15 cellular contexts compared by ENCODE assay signal in the genomic region with DNA sequence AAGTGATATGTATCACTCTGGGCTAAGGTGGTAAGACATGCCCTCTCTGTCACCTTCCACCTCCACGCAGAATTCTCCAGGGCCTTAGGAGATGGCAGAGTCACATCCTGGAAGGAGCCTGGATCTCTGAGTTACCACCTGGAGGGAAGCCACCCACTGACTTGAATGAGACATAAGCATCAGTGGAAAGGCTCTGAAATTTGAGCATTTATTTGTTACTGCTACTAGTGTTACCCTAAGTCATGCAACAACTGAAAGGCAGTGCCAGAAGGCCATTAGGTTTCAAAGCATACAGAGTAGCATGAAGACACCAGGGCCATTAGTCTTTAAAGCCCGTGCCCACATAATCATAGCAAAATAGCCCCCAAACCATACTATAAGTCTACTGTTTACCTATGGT.
DNase-seq lines count a peak whose midpoint lies in the region.
"Had no signal": no experiment of that assay in that cellular context is flagged by ENCODE, and none has a peak within 500 bp of the region (broad histone marks: within the 10 kb centered on the region; RNA-seq: fewer than 3 reads in every experiment).

No MANE protein-coding gene starts in this region.

- H3K4me3 ChIP-seq in BLaER1 treated with 17β-estradiol and CSF1 and Interleukin-3, amounts not matched to agents 10 nM and 100 nM = peak overlapping the region in 1 of 10 experiments; percentile 24; a peak in 1 of 20 replicates

- peak overlapping the region in 8 of 11 experiments; percentile 69 to 92 (median 86); a peak in 15 of 22 replicates for H3K4me2 ChIP-seq in BLaER1 treated with 17β-estradiol and CSF1 and Interleukin-3, amounts not matched to agents 10 nM and 100 nM

- H3K36me3 ChIP-seq in BLaER1 treated with 17β-estradiol and CSF1 and Interleukin-3, amounts not matched to agents 10 nM and 100 nM = no peaks in the 10 kb centered on the region

- peaks cover 89 to 95% (median 93%) of the 10 kb centered on the region in 10 experiments for H3K4me1 ChIP-seq in BLaER1 treated with 17β-estradiol and CSF1 and Interleukin-3, amounts not matched to agents 10 nM and 100 nM

- peak overlapping the region; percentile 64 to 97 (median 86); a peak in 19 of 22 replicates for H3K27ac ChIP-seq in BLaER1 treated with 17β-estradiol and CSF1 and Interleukin-3, amounts not matched to agents 10 nM and 100 nM

- 0 out of 22 replicates have a peak overlapping the region, but pooled peaks of 2 of the 11 experiments have one; percentile 80 to 84 for H3K9ac ChIP-seq in BLaER1 treated with 17β-estradiol and CSF1 and Interleukin-3, amounts not matched to agents 10 nM and 100 nM

- peaks cover 0 to 21% (median 19%) of the 10 kb centered on the region in 11 experiments; a peak in 19 of 22 replicates for H3K9me3 ChIP-seq in BLaER1 treated with 17β-estradiol and CSF1 and Interleukin-3, amounts not matched to agents 10 nM and 100 nM (replicated peaks in 1 of 11)

- DNase-seq in NCI-H748 (lab: John Stamatoyannopoulos, UW; ENCODE audit: unreplicated experiment) = peak; percentile 39
- no peak for DNase-seq in NCI-H748 treated with DMSO at 0.1 percent for 48 hours (lab: John Stamatoyannopoulos, UW)
- DNase-seq in NCI-H69 (lab: John Stamatoyannopoulos, UW) = peak; percentile 63
- DNase-seq in fibroblast of gingiva (ENCODE audit: low read depth) = peak; percentile 13
- no peak for DNase-seq in stimulated activated CD4-positive, alpha-beta T cell treated with anti-CD3 and anti-CD28 coated beads, Interleukin-2, amount 100 ng/mL, for 24 hours
- DNase-seq in HPDE6-E6E7 (ENCODE audit: extremely low spot score) = no peak
- no peak for DNase-seq in activated gamma-delta T cell (lab: John Stamatoyannopoulos, UW)
- DNase-seq: AML-193; CD8-positive, alpha-beta T cell; H9; NCI-H1436 treated with DMSO at 0.1 percent for 48 hours; NCI-H2107; NCI-H446; SHP77 treated with DMSO at 0.1 percent for 48 hours had no signal

- H3K27me3 ChIP-seq in BLaER1 treated with 17β-estradiol and CSF1 and Interleukin-3, amounts not matched to agents 10 nM and 100 nM = no peaks in the 10 kb centered on the region

- no peaks in the 10 kb centered on the region for H4K20me1 ChIP-seq in BLaER1 treated with 17β-estradiol and CSF1 and Interleukin-3, amounts not matched to agents 10 nM and 100 nM

Comparison
In these comparisons a context has a peak if more than half of its experiments do, and no peak if none do; other contexts are left out.
1. DNase-seq: peak in NCI-H748 (single experiment), NCI-H69 (single experiment) and fibroblast of gingiva (single experiment); none in NCI-H748 treated with DMSO at 0.1 percent for 48 hours (single experiment), stimulated activated CD4-positive, alpha-beta T cell treated with anti-CD3 and anti-CD28 coated beads, Interleukin-2, amount 100 ng/mL, for 24 hours (0 of 2), HPDE6-E6E7 (single experiment) and activated gamma-delta T cell (single experiment).